Comparison of ENCODE assay signal across 1 cellular context in genomic region chr7:98163269-98163668, GRCh38.
TF ChIP-seq lines count a peak whose summit lies in the region.

No MANE protein-coding gene starts in this region.

TF ChIP-seq in WTC11, 78 proteins besides CTCF, POLR2A, EP300 and RAD21 (continued from another document):
- TF ChIP-seq, protein P1, sequence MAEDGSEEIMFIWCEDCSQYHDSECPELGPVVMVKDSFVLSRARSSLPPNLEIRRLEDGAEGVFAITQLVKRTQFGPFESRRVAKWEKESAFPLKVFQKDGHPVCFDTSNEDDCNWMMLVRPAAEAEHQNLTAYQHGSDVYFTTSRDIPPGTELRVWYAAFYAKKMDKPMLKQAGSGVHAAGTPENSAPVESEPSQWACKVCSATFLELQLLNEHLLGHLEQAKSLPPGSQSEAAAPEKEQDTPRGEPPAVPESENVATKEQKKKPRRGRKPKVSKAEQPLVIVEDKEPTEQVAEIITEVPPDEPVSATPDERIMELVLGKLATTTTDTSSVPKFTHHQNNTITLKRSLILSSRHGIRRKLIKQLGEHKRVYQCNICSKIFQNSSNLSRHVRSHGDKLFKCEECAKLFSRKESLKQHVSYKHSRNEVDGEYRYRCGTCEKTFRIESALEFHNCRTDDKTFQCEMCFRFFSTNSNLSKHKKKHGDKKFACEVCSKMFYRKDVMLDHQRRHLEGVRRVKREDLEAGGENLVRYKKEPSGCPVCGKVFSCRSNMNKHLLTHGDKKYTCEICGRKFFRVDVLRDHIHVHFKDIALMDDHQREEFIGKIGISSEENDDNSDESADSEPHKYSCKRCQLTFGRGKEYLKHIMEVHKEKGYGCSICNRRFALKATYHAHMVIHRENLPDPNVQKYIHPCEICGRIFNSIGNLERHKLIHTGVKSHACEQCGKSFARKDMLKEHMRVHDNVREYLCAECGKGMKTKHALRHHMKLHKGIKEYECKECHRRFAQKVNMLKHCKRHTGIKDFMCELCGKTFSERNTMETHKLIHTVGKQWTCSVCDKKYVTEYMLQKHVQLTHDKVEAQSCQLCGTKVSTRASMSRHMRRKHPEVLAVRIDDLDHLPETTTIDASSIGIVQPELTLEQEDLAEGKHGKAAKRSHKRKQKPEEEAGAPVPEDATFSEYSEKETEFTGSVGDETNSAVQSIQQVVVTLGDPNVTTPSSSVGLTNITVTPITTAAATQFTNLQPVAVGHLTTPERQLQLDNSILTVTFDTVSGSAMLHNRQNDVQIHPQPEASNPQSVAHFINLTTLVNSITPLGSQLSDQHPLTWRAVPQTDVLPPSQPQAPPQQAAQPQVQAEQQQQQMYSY (CRISPR knock-in tag; IDR thresholded peaks at IDR 0.05), result no peak
